8 cellular contexts compared by ENCODE assay signal in genomic region chr9:123544007-123544827, GRCh38.
DNase-seq lines count a peak whose midpoint lies in the region; ATAC-seq and TF ChIP-seq lines count a peak whose summit lies in the region.

No MANE protein-coding gene starts in this region.

- no peaks in the 10 kb centered on the region for H3K9me3 ChIP-seq in cardiac muscle cell (ENCODE audit: low read depth)

- no peak overlapping the region for H3K27ac ChIP-seq in cardiac muscle cell

- no peak overlapping the region for H3K4me3 ChIP-seq in cardiac muscle cell

- no peaks in the 10 kb centered on the region for H3K36me3 ChIP-seq in cardiac muscle cell

- TF ChIP-seq CTCF in WTC11 (IDR thresholded peaks at IDR 0.05) = peak; percentile 50
- peak; percentile 85 for TF ChIP-seq CTCF in cardiac muscle cell (IDR thresholded peaks at IDR 0.05; ENCODE audit: low read depth, low read length)

- POLR2A ChIA-PET in WTC11 (lab: Charles Lee) = no interaction called here

- peak; percentile 34; the same call in 1 of the 2 replicates for ATAC-seq in WTC11
- no peak for ATAC-seq in HG02678 (IDR thresholded peaks at IDR 0.05; ENCODE audit: unreplicated experiment)

- peak overlapping the region; percentile 69 for H3K27ac Mint-ChIP-seq in activated naive CD4-positive, alpha-beta T cell treated with anti-CD3 and anti-CD28 coated beads, Interleukin-2, amount 50 U/mL, for 24 hours
- no peak overlapping the region for H3K27ac Mint-ChIP-seq in WTC11

- no peaks in the 10 kb centered on the region for H3K27me3 ChIP-seq in cardiac muscle cell

- H3K4me1 ChIP-seq in cardiac muscle cell (ENCODE audit: low read depth) = no peaks in the 10 kb centered on the region

- H3K4me1 Mint-ChIP-seq in activated naive CD4-positive, alpha-beta T cell treated with anti-CD3 and anti-CD28 coated beads, Interleukin-2, amount 50 U/mL, for 24 hours = peaks cover 12% of the 10 kb centered on the region
- peaks cover 6% of the 10 kb centered on the region for H3K4me1 Mint-ChIP-seq in WTC11

- no peak overlapping the region for H3K4me3 Mint-ChIP-seq in activated naive CD4-positive, alpha-beta T cell treated with anti-CD3 and anti-CD28 coated beads, Interleukin-2, amount 50 U/mL, for 24 hours
- no peak overlapping the region for H3K4me3 Mint-ChIP-seq in WTC11

- DNase-seq in activated naive CD4-positive, alpha-beta T cell treated with Interleukin-2 at 50 U/mL for 16 hours = no peak
- DNase-seq in NCI-H1092 (lab: John Stamatoyannopoulos, UW) (peak; percentile 6), WTC11 (ENCODE audit: low spot score) (no peak), cardiac muscle cell (ENCODE audit: low read depth in 1 of 2, low spot score in 1 of 2) (peak; percentile 48 to 65), superior temporal gyrus (ENCODE audit: extremely low spot score) (peak; percentile 82), NCI-H187 (lab: John Stamatoyannopoulos, UW) (no peak)

- H3K36me3 Mint-ChIP-seq in activated naive CD4-positive, alpha-beta T cell treated with anti-CD3 and anti-CD28 coated beads, Interleukin-2, amount 50 U/mL, for 24 hours = peaks cover 5% of the 10 kb centered on the region
- no peaks in the 10 kb centered on the region for H3K36me3 Mint-ChIP-seq in WTC11

- CTCF ChIA-PET in WTC11 (lab: Charles Lee) = interaction anchor here (0.6 to 4.1 kb wide), 8 partner anchors 16 to 497 kb away, joined by 3 to 21 read pairs (median 4); no protein-coding TSS in a partner anchor

- H3K9me3 Mint-ChIP-seq in activated naive CD4-positive, alpha-beta T cell treated with anti-CD3 and anti-CD28 coated beads, Interleukin-2, amount 50 U/mL, for 24 hours = no peaks in the 10 kb centered on the region
- H3K9me3 Mint-ChIP-seq in WTC11 = no peaks in the 10 kb centered on the region

- no peaks in the 10 kb centered on the region for H3K27me3 Mint-ChIP-seq in activated naive CD4-positive, alpha-beta T cell treated with anti-CD3 and anti-CD28 coated beads, Interleukin-2, amount 50 U/mL, for 24 hours
- H3K27me3 Mint-ChIP-seq in WTC11 (ENCODE audit: low read depth) = no peaks in the 10 kb centered on the region

TF ChIP-seq in WTC11, 78 proteins besides CTCF, POLR2A, EP300 and RAD21:
- TF ChIP-seq GTF2I (CRISPR knock-in tag; conservative IDR thresholded peaks at IDR 0.05) (0 out of 2 replicates have a peak, but pooled peaks have one; percentile 67), MXD4 (CRISPR knock-in tag; IDR thresholded peaks at IDR 0.05; ENCODE audit: borderline replicate concordance) (no peak), CBFB (CRISPR knock-in tag; IDR thresholded peaks at IDR 0.05; ENCODE audit: low read depth) (no peak)
TF ChIP-seq in WTC11: peak in this region for 1.

Comparison
In these comparisons a context has a peak if more than half of its experiments do, and no peak if none do; other contexts are left out.
1. DNase-seq: peak in NCI-H1092 (single experiment), cardiac muscle cell (2 of 2) and superior temporal gyrus (single experiment); none in activated naive CD4-positive, alpha-beta T cell treated with Interleukin-2 at 50 U/mL for 16 hours (single experiment), WTC11 (single experiment) and NCI-H187 (0 of 2).